13 cellular contexts compared by ENCODE assay signal in the genomic region with DNA sequence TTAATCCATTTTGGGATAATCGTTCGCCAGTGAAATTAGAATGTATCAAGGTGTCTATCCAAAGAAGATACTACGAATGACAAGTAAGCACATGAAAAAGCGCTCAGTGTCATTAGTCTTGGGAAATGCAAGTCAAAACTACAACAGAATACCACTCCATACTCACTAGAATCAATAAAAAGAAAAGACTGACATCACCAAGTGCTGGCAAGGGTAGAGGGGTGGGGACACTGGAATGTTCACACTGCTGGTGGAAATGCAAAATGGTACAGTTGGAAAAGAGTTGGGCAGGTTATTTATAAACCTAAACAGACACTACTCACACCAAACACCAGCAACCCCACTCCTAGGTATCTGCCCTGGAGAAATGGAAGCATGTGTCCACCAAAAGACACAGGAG. TPM values are rescaled to one million over a fixed set of nuclear protein-coding genes. Genes with fewer than 3 reads are reported as not detected.
DNase-seq lines count a peak whose midpoint lies in the region; ATAC-seq, FAIRE-seq and TF ChIP-seq lines count a peak whose summit lies in the region.
"Had no signal": no experiment of that assay in that cellular context is flagged by ENCODE, and none has a peak within 500 bp of the region (broad histone marks: within the 10 kb centered on the region; RNA-seq: fewer than 3 reads in every experiment).

No MANE protein-coding gene starts in this region.

- no peak for FAIRE-seq in kidney (lab: Jason Lieb, UNC)
- FAIRE-seq: D721Med, H1 had no signal

- H3K4me3 ChIP-seq in ACC112 (ENCODE audit: low read depth, low read length) = peak overlapping the region; percentile 67
- no peak overlapping the region for H3K4me3 ChIP-seq in colonic mucosa
- H3K4me3 ChIP-seq in neutrophil (ENCODE audit: low read depth in 1 of 2, low read length in 1 of 2) = no peak overlapping the region
- no peak overlapping the region for H3K4me3 ChIP-seq in kidney (ENCODE audit: low read length in 2 of 2)

- no peaks in the 10 kb centered on the region for H3K9me3 Mint-ChIP-seq in IgD-negative memory B cell

- H3K36me3 ChIP-seq in ACC112 (ENCODE audit: insufficient read depth, low read length) = peaks cover 35% of the 10 kb centered on the region
- H3K36me3 ChIP-seq in colonic mucosa = peaks cover 6% of the 10 kb centered on the region
- peaks cover 98% of the 10 kb centered on the region for H3K36me3 ChIP-seq in neutrophil
- peaks cover 15 to 17% of the 10 kb centered on the region in 2 donors for H3K36me3 ChIP-seq in kidney (ENCODE audit: control insufficient read depth in 1 of 2, insufficient read depth in 2 of 2, low read length in 2 of 2)

- no peak for ATAC-seq in GM21447 (IDR thresholded peaks at IDR 0.05; ENCODE audit: unreplicated experiment)

- H3K27ac ChIP-seq in ACC112 (ENCODE audit: low read depth, low read length) (peak overlapping the region; percentile 90), colonic mucosa (peak overlapping the region; percentile 47), neutrophil (peak overlapping the region; percentile 43), kidney (ENCODE audit: low read depth in 2 of 2, low read length in 2 of 2) (peak overlapping the region in 1 of 2 donors; percentile 8)

- H3K79me2 ChIP-seq in ACC112 (ENCODE audit: control insufficient read depth, insufficient read depth, low read length, unreplicated experiment) = peaks cover 93% of the 10 kb centered on the region

- no peak overlapping the region for H2AFZ ChIP-seq in ACC112 (ENCODE audit: low read length, unreplicated experiment)

- TF ChIP-seq CTCF in colonic mucosa (IDR thresholded peaks at IDR 0.05) = no peak
- no peak for TF ChIP-seq CTCF in neutrophil (IDR thresholded peaks at IDR 0.05)
- TF ChIP-seq CTCF in kidney (IDR thresholded peaks at IDR 0.05; ENCODE audit: borderline replicate concordance, extremely low read depth, insufficient read depth) = no peak

- DNase-seq in colonic mucosa (no peak), kidney (no peak), NCI-H748 treated with DMSO at 0.1 percent for 48 hours (lab: John Stamatoyannopoulos, UW) (no peak)
- DNase-seq in activated CD4-positive, alpha-beta T cell treated with anti-CD3 and anti-CD28 coated beads, Interleukin-2, amount 50 U/mL, for 1 hour = no peak
- DNase-seq: NCI-H146, nucleus accumbens, RPMI8226 had no signal

- no peaks in the 10 kb centered on the region for H3K9me3 ChIP-seq in colonic mucosa
- no peaks in the 10 kb centered on the region for H3K9me3 ChIP-seq in neutrophil
- H3K9me3 ChIP-seq in kidney (ENCODE audit: control insufficient read depth in 1 of 2, low read length in 2 of 2) = no peaks in the 10 kb centered on the region

- H3K36me3 Mint-ChIP-seq in IgD-negative memory B cell = peaks cover 4% of the 10 kb centered on the region

- no peaks in the 10 kb centered on the region for H3K27me3 ChIP-seq in ACC112 (ENCODE audit: insufficient read depth, low read length)
- H3K27me3 ChIP-seq in colonic mucosa = no peaks in the 10 kb centered on the region
- no peaks in the 10 kb centered on the region for H3K27me3 ChIP-seq in neutrophil

- peaks cover 70% of the 10 kb centered on the region for H3K4me1 ChIP-seq in ACC112 (ENCODE audit: control insufficient read depth, insufficient read depth, low read length, unreplicated experiment)
- peaks cover 22% of the 10 kb centered on the region for H3K4me1 ChIP-seq in colonic mucosa
- H3K4me1 ChIP-seq in neutrophil (ENCODE audit: control insufficient read depth in 1 of 2, insufficient read depth in 1 of 2, low read depth in 1 of 2, low read length in 1 of 2) = peaks cover 11 to 51% of the 10 kb centered on the region in 2 experiments
- H3K4me1 ChIP-seq in kidney (ENCODE audit: control insufficient read depth in 1 of 2, insufficient read depth in 1 of 2, low read depth in 1 of 2, low read length in 2 of 2) = peaks cover 18 to 58% of the 10 kb centered on the region in 2 donors

- H3K9ac ChIP-seq in colonic mucosa (ENCODE audit: low read depth in 2 of 2, low read length in 2 of 2) (peak overlapping the region in 1 of 2 donors; percentile 1), kidney (ENCODE audit: low read length in 2 of 2) (peak overlapping the region in 1 of 2 donors; percentile 9)

- H3K4me3 Mint-ChIP-seq in IgD-negative memory B cell = no peak overlapping the region

- peak overlapping the region in 2 of 3 donors; percentile 78 to 91 for H3K27ac Mint-ChIP-seq in IgD-negative memory B cell

- peaks cover 26 to 68% (median 54%) of the 10 kb centered on the region in 3 donors for H3K4me1 Mint-ChIP-seq in IgD-negative memory B cell

- intact Hi-C loops in colonic mucosa (cut with DNase I) (no loop called here), kidney (cut with DNase I) (no loop called here)

- no peaks in the 10 kb centered on the region for H3K27me3 Mint-ChIP-seq in IgD-negative memory B cell

RNA-seq across cellular contexts. Expression of gene WDR1, which starts 11.2 kb away (rescaled TPM):
- polyA plus RNA-seq in IgD-negative memory B cell (213 TPM), kidney (ENCODE audit: insufficient read depth, low read depth, low replicate concordance) (176 TPM)
- total RNA-seq in colonic mucosa (100 to 1,000 TPM; 437 to 476 TPM), kidney (313 TPM)
